8 cellular contexts compared by ENCODE assay signal in the genomic region with DNA sequence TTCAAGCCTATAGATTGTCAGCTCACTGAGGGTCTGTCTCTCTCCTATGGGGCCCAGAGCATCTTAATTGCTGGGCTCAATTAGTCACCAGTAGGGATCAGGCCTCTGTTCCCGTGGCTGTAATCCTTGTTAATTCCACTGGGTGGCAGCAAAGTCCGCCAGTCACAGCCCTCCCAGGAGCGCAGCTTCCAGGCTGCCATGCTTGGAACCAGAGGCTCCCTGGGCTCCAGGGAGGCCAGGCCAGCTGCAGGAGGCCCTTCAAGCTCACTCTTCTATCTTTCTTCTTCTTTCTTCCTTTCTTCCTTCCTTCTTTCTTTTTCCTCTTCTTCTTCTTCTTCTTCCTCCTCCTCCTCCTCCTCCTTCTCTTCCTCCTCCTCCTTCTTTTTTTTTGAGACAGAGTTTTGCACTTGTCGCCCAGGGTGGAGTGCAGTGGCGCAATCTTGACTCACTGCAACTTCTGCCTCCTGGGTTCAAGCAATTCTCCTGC. TPM values are rescaled to one million over a fixed set of nuclear protein-coding genes. Genes with fewer than 3 reads are reported as not detected.
A peak's percentile ranks its signal among the peaks of the same experiment; 100 is the strongest.
DNase-seq lines count a peak whose midpoint lies in the region; ATAC-seq and TF ChIP-seq lines count a peak whose summit lies in the region.

No MANE protein-coding gene starts in this region.

- ATAC-seq in HG03280 (IDR thresholded peaks at IDR 0.05; ENCODE audit: unreplicated experiment) (peak; percentile 44), lung (ENCODE audit: insufficient read depth, low FRiP score) (peak; percentile 96), GM19328 (IDR thresholded peaks at IDR 0.05; ENCODE audit: unreplicated experiment) (no peak)

- H3K27me3 ChIP-seq in lung (ENCODE audit: control insufficient read depth, insufficient read depth): no peaks in the 10 kb centered on the region

- H3K4me3 ChIP-seq in lung: no peak overlapping the region

- H3K27ac ChIP-seq in lung (ENCODE audit: low read depth in 1 of 2, low read length in 1 of 2): no peak overlapping the region

- 23 to 32% methylated on average over 5 of the region's 5 CpGs for WGBS in lung, 2 donors

- H3K4me1 ChIP-seq in lung (ENCODE audit: control insufficient read depth in 2 of 2, insufficient read depth in 2 of 2, low read length in 2 of 2): no peaks in the 10 kb centered on the region

- DNase-seq in EL (peak; percentile 76), NCI-H526 treated with DMSO at 0.1 percent for 48 hours (lab: John Stamatoyannopoulos, UW) (peak; percentile 64), dermis microvascular lymphatic vessel endothelial cell (ENCODE audit: low read depth in 2 of 2) (peak; percentile 62 to 73), lung (ENCODE audit: low spot score) (peak; percentile 80)
- DNase-seq in activated CD4-positive, alpha-beta T cell treated with anti-CD3 and anti-CD28 coated beads, Interleukin-2, amount 50 U/mL, for 1 hour: peak; percentile 74
- peak; percentile 50 to 53 for DNase-seq in stimulated activated CD8-positive, alpha-beta memory T cell treated with anti-CD3 and anti-CD28 coated beads, Interleukin-2, amount 100 ng/mL, for 1 hour (ENCODE audit: low read depth in 2 of 2)

- TF ChIP-seq CTCF in lung (IDR thresholded peaks at IDR 0.05; ENCODE audit: control extremely low read depth, extremely low read depth): peak; percentile 95

- H3K36me3 ChIP-seq in lung (ENCODE audit: control insufficient read depth in 2 of 2, insufficient read depth in 2 of 2, low read length in 2 of 2): no peaks in the 10 kb centered on the region

- no peaks in the 10 kb centered on the region for H3K9me3 ChIP-seq in lung (ENCODE audit: control insufficient read depth in 2 of 2, insufficient read depth in 1 of 2, low read length in 1 of 2)

RNA-seq across cellular contexts. Expression of a gene that starts 14.4 kb away (rescaled TPM):
- total RNA-seq in dermis microvascular lymphatic vessel endothelial cell: not detected in 2 replicates
- 10 to 100 TPM in 1 of 2 donors, not detected in 1; 10.9 TPM for total RNA-seq in lung
- polyA plus RNA-seq in lung: not detected

RNA-seq across cellular contexts. Expression of a gene that starts 23.1 kb away (rescaled TPM):
- total RNA-seq in dermis microvascular lymphatic vessel endothelial cell (not detected in 2 replicates), lung (not detected)
- not detected for polyA plus RNA-seq in lung

RNA-seq across cellular contexts. Expression of a gene that starts 32.2 kb away (rescaled TPM):
- 1.8 and 3.0 TPM in 2 replicates for total RNA-seq in dermis microvascular lymphatic vessel endothelial cell
- 1 to 10 TPM; 7.4 to 7.7 TPM for total RNA-seq in lung
- polyA plus RNA-seq in lung: 1 to 10 TPM; 4.6 to 5.2 TPM

RNA-seq across cellular contexts. Expression of a gene that starts 58.9 kb away (rescaled TPM):
- 0.13 TPM in 1 of 2 replicates, not detected in the other for total RNA-seq in dermis microvascular lymphatic vessel endothelial cell
- 1 to 10 TPM in 1 of 2 donors, under 1 TPM in 1; 0.09 to 1.3 TPM for total RNA-seq in lung
- polyA plus RNA-seq in lung: not detected
